In genomic region chr1:167455786-167456446, GRCh38 we compare ENCODE assay signal across 8 cellular contexts.
A peak's percentile ranks its signal among the peaks of the same experiment; 100 is the strongest.
DNase-seq lines count a peak whose midpoint lies in the region; ATAC-seq and TF ChIP-seq lines count a peak whose summit lies in the region.

No MANE protein-coding gene starts in this region.

- peak; percentile 79 for DNase-seq in activated CD4-positive, alpha-beta memory T cell treated with anti-CD3 and anti-CD28 coated beads for 36 hours
- DNase-seq in fibroblast of pulmonary artery (ENCODE audit: low read depth): peak; percentile 8
- no peak for DNase-seq in GOT3 (lab: John Stamatoyannopoulos, UW)
- DNase-seq in SK-N-DZ (ENCODE audit: low spot score): no peak

- H3K27me3 Mint-ChIP-seq in activated CD4-positive, alpha-beta memory T cell treated with anti-CD3 and anti-CD28 coated beads for 36 hours: no peaks in the 10 kb centered on the region

- no peak for TF ChIP-seq RAD21 in neural cell (conservative IDR thresholded peaks at IDR 0.05)

- H3K4me1 ChIP-seq in BLaER1: peaks cover 13% of the 10 kb centered on the region

- H3K36me3 Mint-ChIP-seq in activated CD4-positive, alpha-beta memory T cell treated with anti-CD3 and anti-CD28 coated beads for 36 hours: peaks cover 11% of the 10 kb centered on the region

- peak; percentile 40 for ATAC-seq in HG03354 (IDR thresholded peaks at IDR 0.05; ENCODE audit: poor library complexity, severe bottlenecking, unreplicated experiment)

- CTCF ChIA-PET in activated CD4-positive, alpha-beta memory T cell treated with anti-CD3 and anti-CD28 coated beads for 36 hours (lab: Charles Lee): interaction anchor here (1.0 to 4.4 kb wide), 11 partner anchors 8 to 188 kb away, joined by 3 to 39 read pairs (median 5); partner anchors contain the start of gene CD247

- H3K4me2 ChIP-seq in BLaER1 (peak overlapping the region; percentile 98), neural cell (ENCODE audit: low read length) (no peak overlapping the region)

- H3K9ac ChIP-seq in BLaER1 (peak overlapping the region; percentile 76), neural cell (ENCODE audit: low read length) (no peak overlapping the region)

- H3K4me3 ChIP-seq in BLaER1: peak overlapping the region; percentile 73
- peak overlapping the region; percentile 69 for H3K4me3 ChIP-seq in fibroblast of pulmonary artery (replicated peaks; ENCODE audit: low read depth, low read length)
- peak overlapping the region; percentile 64 for H3K4me3 ChIP-seq in neural cell (ENCODE audit: low read length)

- no peak overlapping the region for H2AFZ ChIP-seq in neural cell (ENCODE audit: low read depth, low read length)

- TF ChIP-seq EP300 in neural cell (conservative IDR thresholded peaks at IDR 0.05; ENCODE audit: poor library complexity, severe bottlenecking): no peak

- H3K9me3 ChIP-seq in BLaER1 (no peaks in the 10 kb centered on the region), neural cell (ENCODE audit: low read length) (no peaks in the 10 kb centered on the region)

- intact Hi-C loops in activated CD4-positive, alpha-beta memory T cell treated with anti-CD3 and anti-CD28 coated beads for 36 hours (cut with micrococcal nuclease): loop anchor here (1.0 to 2.0 kb wide), 4 partner anchors 19 to 61 kb away; no protein-coding TSS in a partner anchor

- POLR2A ChIA-PET in activated CD4-positive, alpha-beta memory T cell treated with anti-CD3 and anti-CD28 coated beads for 36 hours (lab: Charles Lee): interaction anchor here (0.6 to 7.2 kb wide), 13 partner anchors 10 to 485 kb away, joined by 3 to 58 read pairs (median 5); partner anchors contain the start of gene CD247

- H3K9me3 Mint-ChIP-seq in activated CD4-positive, alpha-beta memory T cell treated with anti-CD3 and anti-CD28 coated beads for 36 hours: no peaks in the 10 kb centered on the region

- H3K4me3 Mint-ChIP-seq in activated CD4-positive, alpha-beta memory T cell treated with anti-CD3 and anti-CD28 coated beads for 36 hours: peak overlapping the region; percentile 78

- peak overlapping the region; percentile 66 for H3K27ac ChIP-seq in BLaER1
- H3K27ac ChIP-seq in neural cell (ENCODE audit: low read length): no peak overlapping the region

- H3K27me3 ChIP-seq in BLaER1: peaks cover 3% of the 10 kb centered on the region; the same call in 1 of the 2 replicates
- peaks cover 35% of the 10 kb centered on the region for H3K27me3 ChIP-seq in neural cell (ENCODE audit: insufficient read depth, low read depth, low read length)

- peak overlapping the region; percentile 77 for H3K27ac Mint-ChIP-seq in activated CD4-positive, alpha-beta memory T cell treated with anti-CD3 and anti-CD28 coated beads for 36 hours

- TF ChIP-seq POLR2A in GM19193 (IDR thresholded peaks at IDR 0.05; ENCODE audit: extremely low read depth, insufficient read depth, insufficient read length): peak; percentile 46

- H3K79me2 ChIP-seq in neural cell (replicated peaks; ENCODE audit: insufficient read depth, low read length): no peaks in the 10 kb centered on the region

- no peaks in the 10 kb centered on the region for H3K36me3 ChIP-seq in BLaER1
- H3K36me3 ChIP-seq in neural cell (ENCODE audit: insufficient read depth, low read length): no peaks in the 10 kb centered on the region

- TF ChIP-seq CTCF in fibroblast of pulmonary artery (IDR thresholded peaks at IDR 0.05; ENCODE audit: low read length, missing control alignments) (no peak), neural cell (IDR thresholded peaks at IDR 0.05; ENCODE audit: poor library complexity, severe bottlenecking) (no peak)

- peaks cover 64% of the 10 kb centered on the region for H3K4me1 Mint-ChIP-seq in activated CD4-positive, alpha-beta memory T cell treated with anti-CD3 and anti-CD28 coated beads for 36 hours (ENCODE audit: low read depth)

- no peaks in the 10 kb centered on the region for H3K9me2 ChIP-seq in neural cell (ENCODE audit: insufficient read depth, low read length)

- H3F3A ChIP-seq in neural cell (ENCODE audit: insufficient read depth, low read length, poor library complexity, severe bottlenecking): no peaks in the 10 kb centered on the region

- no peaks in the 10 kb centered on the region for H4K20me1 ChIP-seq in BLaER1
- no peaks in the 10 kb centered on the region for H4K20me1 ChIP-seq in neural cell (ENCODE audit: insufficient read depth)

TF ChIP-seq in neural cell, 6 proteins besides CTCF, POLR2A, EP300 and RAD21:
- TF ChIP-seq SMC3 (conservative IDR thresholded peaks at IDR 0.05; ENCODE audit: poor library complexity): no peak
- no peak for TF ChIP-seq EZH2 (IDR thresholded peaks at IDR 0.05; ENCODE audit: borderline replicate concordance, insufficient read depth, low read length, poor library complexity, severe bottlenecking)
- TF ChIP-seq POLR2AphosphoS5 (IDR thresholded peaks at IDR 0.05): no peak
- no peak for TF ChIP-seq MXI1 (conservative IDR thresholded peaks at IDR 0.05; ENCODE audit: poor library complexity, severe bottlenecking)

Comparison
In these comparisons a context has a peak if more than half of its experiments do, and no peak if none do; other contexts are left out.
1. DNase-seq: peak in activated CD4-positive, alpha-beta memory T cell treated with anti-CD3 and anti-CD28 coated beads for 36 hours (single experiment) and fibroblast of pulmonary artery (single experiment); none in GOT3 (single experiment) and SK-N-DZ (single experiment).
2. Peak in every context shown above with its lines, with median percentiles within 50 percentile points of each other: H3K4me3 ChIP-seq.